1 cellular context compared by ENCODE assay signal in the genomic region with DNA sequence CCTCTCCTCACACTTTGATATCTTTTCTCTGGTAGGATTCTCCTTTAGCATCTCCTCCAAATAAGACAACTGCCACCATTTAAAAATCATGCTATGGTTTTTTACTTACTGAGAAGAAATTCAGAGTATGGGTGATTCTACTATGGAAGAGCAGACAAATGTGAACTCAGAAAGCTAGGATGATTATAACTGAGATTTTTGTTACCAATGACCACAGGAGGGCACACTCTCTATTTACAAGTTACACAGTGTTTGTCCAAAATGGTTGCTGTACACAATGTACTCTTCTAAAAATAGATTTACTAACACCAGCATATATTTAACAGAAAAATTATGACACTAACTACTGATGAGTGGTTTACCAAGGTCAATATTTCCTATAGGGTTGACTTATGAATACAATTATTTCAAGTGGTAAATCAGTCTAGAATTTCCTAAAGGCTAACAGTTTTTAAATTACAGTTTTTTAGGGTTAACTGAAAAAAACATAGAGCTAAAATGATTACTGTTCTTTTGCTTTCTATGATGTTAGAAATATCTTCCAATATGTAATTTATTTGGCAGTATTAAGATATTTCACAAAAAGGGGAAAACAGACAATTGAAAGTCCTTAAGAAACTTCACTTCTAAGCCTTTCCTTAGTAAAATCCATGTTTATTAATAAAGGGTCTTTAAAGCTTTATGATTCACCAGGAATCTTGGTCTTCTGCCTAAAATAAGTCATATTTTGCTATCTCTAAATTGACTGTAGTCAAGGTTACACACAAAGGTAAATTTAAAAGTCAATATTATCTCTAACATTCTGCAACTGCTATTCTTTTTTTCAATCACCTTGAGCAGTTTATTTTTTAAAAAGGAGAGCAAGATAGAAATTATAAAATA.
A peak's percentile ranks its signal among the peaks of the same experiment; 100 is the strongest.
TF ChIP-seq lines count a peak whose summit lies in the region.

No MANE protein-coding gene starts in this region.

TF ChIP-seq in HepG2, 621 proteins besides CTCF, POLR2A, EP300 and RAD21 (continued from another document):
- TF ChIP-seq, protein P1, sequence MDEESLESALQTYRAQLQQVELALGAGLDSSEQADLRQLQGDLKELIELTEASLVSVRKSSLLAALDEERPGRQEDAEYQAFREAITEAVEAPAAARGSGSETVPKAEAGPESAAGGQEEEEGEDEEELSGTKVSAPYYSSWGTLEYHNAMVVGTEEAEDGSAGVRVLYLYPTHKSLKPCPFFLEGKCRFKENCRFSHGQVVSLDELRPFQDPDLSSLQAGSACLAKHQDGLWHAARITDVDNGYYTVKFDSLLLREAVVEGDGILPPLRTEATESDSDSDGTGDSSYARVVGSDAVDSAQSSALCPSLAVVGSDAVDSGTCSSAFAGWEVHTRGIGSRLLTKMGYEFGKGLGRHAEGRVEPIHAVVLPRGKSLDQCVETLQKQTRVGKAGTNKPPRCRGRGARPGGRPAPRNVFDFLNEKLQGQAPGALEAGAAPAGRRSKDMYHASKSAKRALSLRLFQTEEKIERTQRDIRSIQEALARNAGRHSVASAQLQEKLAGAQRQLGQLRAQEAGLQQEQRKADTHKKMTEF (CRISPR knock-in tag; IDR thresholded peaks at IDR 0.05) = 0 out of 2 replicates have a peak, but pooled peaks have one; percentile 39
- TF ChIP-seq RXRA (CRISPR knock-in tag; IDR thresholded peaks at IDR 0.05) (no peak), KLF11 (CRISPR knock-in tag; IDR thresholded peaks at IDR 0.05) (0 out of 2 replicates have a peak, but pooled peaks have one; percentile 70), TGIF2 (CRISPR knock-in tag; IDR thresholded peaks at IDR 0.05) (no peak), MEF2D (CRISPR knock-in tag; IDR thresholded peaks at IDR 0.05) (peak; percentile 88), SMAD3 (CRISPR knock-in tag; IDR thresholded peaks at IDR 0.05) (peak; percentile 81), TEAD2 (CRISPR knock-in tag; IDR thresholded peaks at IDR 0.05) (no peak), YEATS4 (CRISPR knock-in tag; IDR thresholded peaks at IDR 0.05; ENCODE audit: borderline replicate concordance) (peak; percentile 48; the same call in 1 of the 2 replicates), ZNF331 (CRISPR knock-in tag; IDR thresholded peaks at IDR 0.05) (0 out of 2 replicates have a peak, but pooled peaks have one; percentile 43), ATF7 (IDR thresholded peaks at IDR 0.05) (no peak), ATF7 (CRISPR knock-in tag; IDR thresholded peaks at IDR 0.05) (no peak), BCL6 (CRISPR knock-in tag; IDR thresholded peaks at IDR 0.05) (peak; percentile 35; the same call in 1 of the 2 replicates), FOXP1 (IDR thresholded peaks at IDR 0.05) (no peak), FOXP1 (CRISPR knock-in tag; IDR thresholded peaks at IDR 0.05) (peak; percentile 82), KDM5A (IDR thresholded peaks at IDR 0.05; ENCODE audit: borderline replicate concordance, low read length) (no peak), ZNF850 (CRISPR knock-in tag; conservative IDR thresholded peaks at IDR 0.05) (no peak), YY1 (IDR thresholded peaks at IDR 0.05; ENCODE audit: insufficient read depth, insufficient replicate concordance, low read depth, low read length) (peak; percentile 58), ZNF317 (CRISPR knock-in tag; IDR thresholded peaks at IDR 0.05) (no peak), CREM (IDR thresholded peaks at IDR 0.05) (0 out of 2 replicates have a peak, but pooled peaks have one; percentile 12), CREM (CRISPR knock-in tag; IDR thresholded peaks at IDR 0.05) (no peak), SOX5 (CRISPR knock-in tag; IDR thresholded peaks at IDR 0.05; ENCODE audit: borderline replicate concordance) (peak; percentile 29; the same call in 1 of the 2 replicates)
- TF ChIP-seq, protein P2, sequence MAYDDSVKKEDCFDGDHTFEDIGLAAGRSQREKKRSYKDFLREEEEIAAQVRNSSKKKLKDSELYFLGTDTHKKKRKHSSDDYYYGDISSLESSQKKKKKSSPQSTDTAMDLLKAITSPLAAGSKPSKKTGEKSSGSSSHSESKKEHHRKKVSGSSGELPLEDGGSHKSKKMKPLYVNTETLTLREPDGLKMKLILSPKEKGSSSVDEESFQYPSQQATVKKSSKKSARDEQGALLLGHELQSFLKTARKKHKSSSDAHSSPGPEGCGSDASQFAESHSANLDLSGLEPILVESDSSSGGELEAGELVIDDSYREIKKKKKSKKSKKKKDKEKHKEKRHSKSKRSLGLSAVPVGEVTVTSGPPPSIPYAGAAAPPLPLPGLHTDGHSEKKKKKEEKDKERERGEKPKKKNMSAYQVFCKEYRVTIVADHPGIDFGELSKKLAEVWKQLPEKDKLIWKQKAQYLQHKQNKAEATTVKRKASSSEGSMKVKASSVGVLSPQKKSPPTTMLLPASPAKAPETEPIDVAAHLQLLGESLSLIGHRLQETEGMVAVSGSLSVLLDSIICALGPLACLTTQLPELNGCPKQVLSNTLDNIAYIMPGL (CRISPR knock-in tag; IDR thresholded peaks at IDR 0.05; ENCODE audit: borderline replicate concordance in 1 of 2, low read depth in 1 of 2) = peak in 1 of 2 experiments; percentile 50; a peak in 1 of 4 replicates
- TF ChIP-seq, protein P3, sequence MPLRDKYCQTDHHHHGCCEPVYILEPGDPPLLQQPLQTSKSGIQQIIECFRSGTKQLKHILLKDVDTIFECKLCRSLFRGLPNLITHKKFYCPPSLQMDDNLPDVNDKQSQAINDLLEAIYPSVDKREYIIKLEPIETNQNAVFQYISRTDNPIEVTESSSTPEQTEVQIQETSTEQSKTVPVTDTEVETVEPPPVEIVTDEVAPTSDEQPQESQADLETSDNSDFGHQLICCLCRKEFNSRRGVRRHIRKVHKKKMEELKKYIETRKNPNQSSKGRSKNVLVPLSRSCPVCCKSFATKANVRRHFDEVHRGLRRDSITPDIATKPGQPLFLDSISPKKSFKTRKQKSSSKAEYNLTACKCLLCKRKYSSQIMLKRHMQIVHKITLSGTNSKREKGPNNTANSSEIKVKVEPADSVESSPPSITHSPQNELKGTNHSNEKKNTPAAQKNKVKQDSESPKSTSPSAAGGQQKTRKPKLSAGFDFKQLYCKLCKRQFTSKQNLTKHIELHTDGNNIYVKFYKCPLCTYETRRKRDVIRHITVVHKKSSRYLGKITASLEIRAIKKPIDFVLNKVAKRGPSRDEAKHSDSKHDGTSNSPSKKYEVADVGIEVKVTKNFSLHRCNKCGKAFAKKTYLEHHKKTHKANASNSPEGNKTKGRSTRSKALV (CRISPR knock-in tag; IDR thresholded peaks at IDR 0.05) = 0 out of 2 replicates have a peak, but pooled peaks have one; percentile 44
TF ChIP-seq in HepG2: peak in this region for 36.
